In genomic region chr1:43841511-43841910, GRCh38 we compare ENCODE assay signal across 23 cellular contexts.
A peak's percentile ranks its signal among the peaks of the same experiment; 100 is the strongest.
DNase-seq lines count a peak whose midpoint lies in the region; ATAC-seq, FAIRE-seq and TF ChIP-seq lines count a peak whose summit lies in the region.
"Had no signal": no experiment of that assay in that cellular context is flagged by ENCODE, and none has a peak within 500 bp of the region (broad histone marks: within the 10 kb centered on the region; RNA-seq: fewer than 3 reads in every experiment).

No MANE protein-coding gene starts in this region.

- H2BK15ac ChIP-seq in H1 (ENCODE audit: low read length), result no peak overlapping the region

- H4K20me1 ChIP-seq in GM23338 (replicated peaks; ENCODE audit: insufficient read depth), result no peaks in the 10 kb centered on the region
- H4K20me1 ChIP-seq in H1 (replicated peaks in 1 of 2; ENCODE audit: control insufficient read depth in 1 of 2, insufficient read depth in 2 of 2, low read length in 2 of 2), result no peaks in the 10 kb centered on the region

- no peak for TF ChIP-seq RAD21 in H1 (IDR thresholded peaks at IDR 0.05 in 1 of 2, conservative IDR thresholded peaks at IDR 0.05 in 1 of 2; ENCODE audit: low read depth in 2 of 2, low read length in 2 of 2)

- WGBS in HUES64, result 32% methylated on average over 1 of the region's 1 CpG
- WGBS in H1 (ENCODE audit: extremely low coverage in 1 of 2, insufficient coverage in 1 of 2, insufficient read length in 1 of 2, insufficient replicate concordance in 2 of 2, low coverage in 1 of 2, low lambda C conversion rate in 2 of 2, missing lambda C conversion rate in 1 of 2), 2 experiments, result 64% methylated on average over 1 of the region's 1 CpG; no CpG with 5 or more reads in 1 of the 2 experiments

- no peaks in the 10 kb centered on the region for H3K9me2 ChIP-seq in GM23338 (ENCODE audit: insufficient read depth)

- no peaks in the 10 kb centered on the region for H3K27me3 Mint-ChIP-seq in GM23338 (ENCODE audit: insufficient read depth, low read depth, poor library complexity)
- no peaks in the 10 kb centered on the region for H3K27me3 Mint-ChIP-seq in activated T-helper 1 cell treated with anti-CD3 and anti-CD28 coated beads, Interleukin-12 subunit alpha, Interleukin-12 subunit beta, Interleukin-2, Interleukin-4 antibody, amounts not matched to agents 30 ng/mL and 10 ng/mL and 1 ng/mL, durations not matched to agents 14 hours and 24 hours and 36 hours (ENCODE audit: insufficient read depth)

- H3K9ac ChIP-seq in HUES64 (ENCODE audit: low read depth, low read length) (peak overlapping the region; percentile 57), H1 (replicated peaks in 1 of 4; ENCODE audit: extremely low read depth in 1 of 4, low read depth in 3 of 4, low read length in 3 of 4) (no peak overlapping the region)
- H3K9ac ChIP-seq: GM23248 had no signal

- TF ChIP-seq CTCF in GM23338 (conservative IDR thresholded peaks at IDR 0.05; ENCODE audit: low read depth in 2 of 2) (no peak), H1 (IDR thresholded peaks at IDR 0.05; ENCODE audit: control extremely low read depth in 1 of 3, insufficient read depth in 1 of 3, low read depth in 1 of 3, low read length in 3 of 3) (no peak)

- no peaks in the 10 kb centered on the region; the same call in 1 of the 2 replicates for H3F3A ChIP-seq in GM23338 (replicated peaks; ENCODE audit: low read depth)

- H3K4me1 Mint-ChIP-seq in GM23338, result peaks cover 46% of the 10 kb centered on the region
- H3K4me1 Mint-ChIP-seq in activated T-helper 1 cell treated with anti-CD3 and anti-CD28 coated beads, Interleukin-12 subunit alpha, Interleukin-12 subunit beta, Interleukin-2, Interleukin-4 antibody, amounts not matched to agents 30 ng/mL and 10 ng/mL and 1 ng/mL, durations not matched to agents 14 hours and 24 hours and 36 hours (ENCODE audit: low read depth), result peaks cover 9% of the 10 kb centered on the region

- peak overlapping the region; percentile 98 for H2BK5ac ChIP-seq in H1 (ENCODE audit: low read depth, low read length)

- peaks cover 21% of the 10 kb centered on the region for H3K9me3 Mint-ChIP-seq in GM23338
- peaks cover 9% of the 10 kb centered on the region for H3K9me3 Mint-ChIP-seq in activated T-helper 1 cell treated with anti-CD3 and anti-CD28 coated beads, Interleukin-12 subunit alpha, Interleukin-12 subunit beta, Interleukin-2, Interleukin-4 antibody, amounts not matched to agents 30 ng/mL and 10 ng/mL and 1 ng/mL, durations not matched to agents 14 hours and 24 hours and 36 hours

- H3K9me3 ChIP-seq in HUES64 (ENCODE audit: insufficient read depth, low read depth, low read length) (peaks cover 12% of the 10 kb centered on the region), H1 (ENCODE audit: insufficient read depth in 2 of 2, low read depth in 1 of 2, low read length in 1 of 2) (peaks cover 10 to 12% of the 10 kb centered on the region in 2 experiments; a peak in 3 of 4 replicates)

- H3K56ac ChIP-seq in H1 (replicated peaks; ENCODE audit: insufficient read length, low read depth, low read length), result peak overlapping the region; percentile 1

- peak overlapping the region; percentile 92; the same call in 1 of the 2 replicates for H2BK20ac ChIP-seq in H1 (ENCODE audit: low read length)

- POLR2A ChIA-PET in H1 (lab: Charles Lee; ENCODE audit: partially characterized antibody), result interaction anchor here (0.6 to 1.5 kb wide), 6 partner anchors 11 to 89 kb away, joined by 3 read pairs; no protein-coding TSS in a partner anchor

- H3K79me1 ChIP-seq in H1 (ENCODE audit: low read depth, low read length), result no peaks in the 10 kb centered on the region

- H3K27me3 ChIP-seq in GM23338 (ENCODE audit: insufficient read depth) (no peaks in the 10 kb centered on the region), HUES64 (ENCODE audit: insufficient read depth, low read length) (no peaks in the 10 kb centered on the region), H1 (replicated peaks in 1 of 4; ENCODE audit: control insufficient read depth in 3 of 4, extremely low read depth in 1 of 4, insufficient read depth in 3 of 4, low read length in 3 of 4) (no peaks in the 10 kb centered on the region)

- H3K4me3 Mint-ChIP-seq in GM23338, result 0 out of 3 replicates have a peak overlapping the region, but pooled peaks have one; percentile 0
- H3K4me3 Mint-ChIP-seq in activated T-helper 1 cell treated with anti-CD3 and anti-CD28 coated beads, Interleukin-12 subunit alpha, Interleukin-12 subunit beta, Interleukin-2, Interleukin-4 antibody, amounts not matched to agents 30 ng/mL and 10 ng/mL and 1 ng/mL, durations not matched to agents 14 hours and 24 hours and 36 hours, result no peak overlapping the region

- intact Hi-C loops in left colon (cut with DNase I, micrococcal nuclease), result no loop called here
- intact Hi-C loops in activated T-helper 1 cell treated with anti-CD3 and anti-CD28 coated beads, Interleukin-12 subunit alpha, Interleukin-12 subunit beta, Interleukin-2, Interleukin-4 antibody, amounts not matched to agents 30 ng/mL and 10 ng/mL and 1 ng/mL, durations not matched to agents 14 hours and 24 hours and 36 hours (cut with micrococcal nuclease), result no loop called here

- H4K5ac ChIP-seq in H1 (ENCODE audit: insufficient read length, low read depth, low read length), result peak overlapping the region; percentile 94

- no peak for TF ChIP-seq POLR2A in H1 (IDR thresholded peaks at IDR 0.05; ENCODE audit: control extremely low read depth in 1 of 2, low read depth in 2 of 2, low read length in 2 of 2)

- H3K23me2 ChIP-seq in H1 (ENCODE audit: low read depth, low read length), result no peaks in the 10 kb centered on the region; the same call in 1 of the 2 replicates

- DNase-seq in GM23338 (ENCODE audit: low spot score) (peak; percentile 74), H1 (ENCODE audit: low read depth in 1 of 2, low spot score in 2 of 2) (no peak), left colon (no peak), cortex of kidney (lab: John Stamatoyannopoulos, UW) (no peak), SK-N-DZ (ENCODE audit: low spot score) (no peak)
- DNase-seq in activated T-helper 1 cell treated with anti-CD3 and anti-CD28 coated beads, Interleukin-12 subunit alpha, Interleukin-12 subunit beta, Interleukin-2, Interleukin-4 antibody, amounts not matched to agents 30 ng/mL and 10 ng/mL and 1 ng/mL, durations not matched to agents 14 hours and 24 hours and 36 hours (ENCODE audit: low spot score), result no peak
- no peak for DNase-seq in NK-92 treated with Interleukin-12 subunit alpha and Interleukin-12 subunit beta, amount 100 ng/mL, for 24 hours (lab: John Stamatoyannopoulos, UW)
- DNase-seq: Calu3, GM23248, IMR-90, KG1, NCI-H1048, NCI-H1417, NCI-H1694 treated with DMSO at 0.1 percent for 48 hours, NCI-H2081, NCI-H226, NCI-H510A, NCI-H69 had no signal

- peaks cover 33% of the 10 kb centered on the region for H3K36me3 Mint-ChIP-seq in GM23338 (ENCODE audit: low read depth)
- peaks cover 25% of the 10 kb centered on the region for H3K36me3 Mint-ChIP-seq in activated T-helper 1 cell treated with anti-CD3 and anti-CD28 coated beads, Interleukin-12 subunit alpha, Interleukin-12 subunit beta, Interleukin-2, Interleukin-4 antibody, amounts not matched to agents 30 ng/mL and 10 ng/mL and 1 ng/mL, durations not matched to agents 14 hours and 24 hours and 36 hours (ENCODE audit: low read depth)

- H3K27ac Mint-ChIP-seq in GM23338, result peak overlapping the region; percentile 45
- H3K27ac Mint-ChIP-seq in activated T-helper 1 cell treated with anti-CD3 and anti-CD28 coated beads, Interleukin-12 subunit alpha, Interleukin-12 subunit beta, Interleukin-2, Interleukin-4 antibody, amounts not matched to agents 30 ng/mL and 10 ng/mL and 1 ng/mL, durations not matched to agents 14 hours and 24 hours and 36 hours, result no peak overlapping the region

- no peak overlapping the region for H3K23ac ChIP-seq in H1 (ENCODE audit: insufficient read length)

- H4K8ac ChIP-seq in H1 (ENCODE audit: extremely low read depth, insufficient read depth, low read length), result no peak overlapping the region

- H3K4me1 ChIP-seq in GM23338 (ENCODE audit: insufficient read depth) (peaks cover 35% of the 10 kb centered on the region), HUES64 (ENCODE audit: insufficient read depth, low read length) (peaks cover 30% of the 10 kb centered on the region), H1 (replicated peaks in 1 of 4; ENCODE audit: control insufficient read depth in 3 of 4, insufficient read depth in 4 of 4, low read length in 3 of 4) (peaks cover 5 to 12% (median 9%) of the 10 kb centered on the region in 4 experiments)

- H2AK5ac ChIP-seq in H1 (ENCODE audit: low read depth, low read length), result no peak overlapping the region; the same call in 1 of the 2 replicates

- CTCF ChIA-PET in H1 (lab: Charles Lee; ENCODE audit: partially characterized antibody), result interaction anchor here (0.5 to 2.7 kb wide), 5 partner anchors 12 to 205 kb away, joined by 3 to 18 read pairs (median 4); partner anchors contain the start of gene ARTN

- no peak overlapping the region for H3K4me3 ChIP-seq in GM23338
- no peak overlapping the region; the same call in 1 of the 2 replicates for H3K4me3 ChIP-seq in HUES64 (ENCODE audit: low read length)
- peak overlapping the region in 1 of 4 experiments; percentile 26; a peak in 1 of 8 replicates for H3K4me3 ChIP-seq in H1 (ENCODE audit: extremely low read depth in 1 of 4, insufficient read depth in 2 of 4, low read depth in 3 of 4, low read length in 4 of 4)
- H3K4me3 ChIP-seq: GM23248 had no signal

- H3K14ac ChIP-seq in H1 (ENCODE audit: insufficient read length), result peak overlapping the region; percentile 10

- H3K79me2 ChIP-seq in GM23338 (replicated peaks; ENCODE audit: insufficient read depth) (no peaks in the 10 kb centered on the region), H1 (ENCODE audit: control insufficient read depth in 1 of 2, insufficient read depth in 2 of 2, low read length in 2 of 2) (no peaks in the 10 kb centered on the region)

- H4K91ac ChIP-seq in H1 (replicated peaks; ENCODE audit: insufficient read length, low read length), result peak overlapping the region; percentile 100

- no peak for TF ChIP-seq EP300 in H1 (IDR thresholded peaks at IDR 0.05; ENCODE audit: borderline replicate concordance in 1 of 2, low read depth in 2 of 2, low read length in 2 of 2)

- peak overlapping the region; percentile 60 for H2BK12ac ChIP-seq in H1 (ENCODE audit: low read depth, low read length)

- peak overlapping the region; percentile 86 for H3K18ac ChIP-seq in H1 (ENCODE audit: extremely low read depth, low read length)

- peak overlapping the region; percentile 100 for H2BK120ac ChIP-seq in H1 (replicated peaks; ENCODE audit: low read depth, low read length)

- H2AFZ ChIP-seq in GM23338, result no peak overlapping the region
- H2AFZ ChIP-seq in H1 (ENCODE audit: low read length), result no peak overlapping the region
- H2AFZ ChIP-seq: GM23248 had no signal

- H3K36me3 ChIP-seq in GM23338 (ENCODE audit: insufficient read depth) (peaks cover 6% of the 10 kb centered on the region; the same call in 1 of the 2 replicates), HUES64 (ENCODE audit: insufficient read depth, low read length) (peaks cover 10% of the 10 kb centered on the region; the same call in 1 of the 2 replicates), H1 (ENCODE audit: control insufficient read depth in 2 of 4, insufficient read depth in 4 of 4, low read length in 3 of 4) (peaks cover 0 to 16% (median 0%) of the 10 kb centered on the region in 4 experiments; a peak in 3 of 8 replicates)

- ATAC-seq in GM23338 (peak; percentile 66), left colon (peak; percentile 43)
- ATAC-seq: HCT116, SK-N-SH treated with all-trans-retinoic acid at 6 μM for 48 hours had no signal

- peak overlapping the region; percentile 82 for H3K27ac ChIP-seq in GM23338 (ENCODE audit: low read depth)
- peak overlapping the region; percentile 98 for H3K27ac ChIP-seq in HUES64 (ENCODE audit: low read depth, low read length)
- H3K27ac ChIP-seq in H1 (ENCODE audit: low read depth, low read length), result peak overlapping the region; percentile 73
- H3K27ac ChIP-seq: GM23248 had no signal

- peak overlapping the region; percentile 87 for H3K4ac ChIP-seq in H1 (replicated peaks; ENCODE audit: insufficient read length, low read depth, low read length)

- peak; percentile 62 for FAIRE-seq in H1 (lab: Jason Lieb, UNC)
- FAIRE-seq: GM18507, RCC 7860 had no signal

- H3K4me2 ChIP-seq in GM23338, result peak overlapping the region; percentile 46
- H3K4me2 ChIP-seq in H1 (ENCODE audit: insufficient read depth in 1 of 2, low read depth in 2 of 2, low read length in 2 of 2), result peak overlapping the region; percentile 31 to 49; a peak in 3 of 4 replicates
